In the genomic region with DNA sequence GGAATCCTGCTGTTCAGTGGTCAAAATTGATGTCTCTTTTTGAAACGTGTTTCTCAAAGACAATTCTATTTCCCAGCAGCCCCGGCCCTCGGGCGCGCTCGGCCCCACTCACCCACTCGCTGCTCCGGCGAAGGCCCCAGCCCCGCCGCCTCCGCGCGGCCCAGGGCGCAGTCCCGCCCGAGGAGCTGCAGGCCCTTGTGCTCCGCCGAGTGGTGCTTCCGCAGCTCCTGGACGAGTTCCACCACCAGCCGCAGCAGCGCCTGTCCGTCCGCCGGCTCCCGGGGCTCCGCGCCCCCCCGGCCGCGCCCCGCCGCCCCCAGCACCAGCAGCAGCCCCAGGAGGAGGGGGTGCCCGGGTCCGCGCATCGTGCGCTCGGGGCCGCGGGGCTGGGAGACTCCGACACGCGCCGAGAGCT, we compare ENCODE assay signal across 8 cellular contexts. TPM values are rescaled to one million over a fixed set of nuclear protein-coding genes. Genes with fewer than 3 reads are reported as not detected.
DNase-seq lines count a peak whose midpoint lies in the region; ATAC-seq and FAIRE-seq lines count a peak whose summit lies in the region.

No MANE protein-coding gene starts in this region.

- no peak overlapping the region for H4K8ac ChIP-seq in neuronal stem cell (ENCODE audit: low read depth, low read length)

- peak overlapping the region; percentile 16 for H3K9ac ChIP-seq in neuronal stem cell (ENCODE audit: low read depth, low read length, poor library complexity)

- no peak overlapping the region for H2AK5ac ChIP-seq in neuronal stem cell (ENCODE audit: low read depth, low read length)

- no peak overlapping the region for H3K4ac ChIP-seq in neuronal stem cell (ENCODE audit: low read length)

- H3K23ac ChIP-seq in neuronal stem cell (ENCODE audit: low read depth, low read length, poor library complexity), result no peak overlapping the region

- H3K18ac ChIP-seq in neuronal stem cell (ENCODE audit: low read length), result no peak overlapping the region

- no peak overlapping the region for H2BK12ac ChIP-seq in neuronal stem cell (ENCODE audit: low read length)

- FAIRE-seq in RCC 7860 (lab: Jason Lieb, UNC), result no peak

- no CpG with 5 or more reads among the region's 46 CpGs for WGBS in neuronal stem cell (ENCODE audit: extremely low coverage in 2 of 2, insufficient read length in 2 of 2, insufficient replicate concordance in 1 of 2), 2 donors

- no peak for ATAC-seq in GM19328 (IDR thresholded peaks at IDR 0.05; ENCODE audit: unreplicated experiment)
- no peak for ATAC-seq in GM18861 (IDR thresholded peaks at IDR 0.05; ENCODE audit: unreplicated experiment)

- H3K4me3 ChIP-seq in neuronal stem cell (ENCODE audit: low read length in 2 of 2), result peak overlapping the region; percentile 45 to 51

- no peak overlapping the region for H4K91ac ChIP-seq in neuronal stem cell (ENCODE audit: low read depth, low read length, poor library complexity)

- peak overlapping the region; percentile 68 for H3K4me2 ChIP-seq in neuronal stem cell (ENCODE audit: insufficient read depth, low read length, poor library complexity, severe bottlenecking)

- DNase-seq in ELF-1 (ENCODE audit: low read depth, low spot score), result peak; percentile 43
- peak; percentile 71 for DNase-seq in NCI-H748 (lab: John Stamatoyannopoulos, UW; ENCODE audit: unreplicated experiment)
- DNase-seq in fibroblast of gingiva (ENCODE audit: low read depth), result peak; percentile 31
- DNase-seq in neuronal stem cell (ENCODE audit: low spot score), result no peak
- no peak for DNase-seq in foreskin melanocyte
- DNase-seq in RCC 7860 (ENCODE audit: low spot score), result no peak

- H3K36me3 ChIP-seq in neuronal stem cell (replicated peaks in 1 of 2; ENCODE audit: control insufficient read depth in 2 of 2, insufficient read depth in 2 of 2, low read length in 2 of 2), result peaks cover 0 to 37% of the 10 kb centered on the region in 2 donors

- H3K14ac ChIP-seq in neuronal stem cell (ENCODE audit: low read length), result no peak overlapping the region

- no peak overlapping the region for H2BK15ac ChIP-seq in neuronal stem cell (ENCODE audit: low read length)

- peaks cover 14 to 16% of the 10 kb centered on the region in 2 donors for H3K4me1 ChIP-seq in neuronal stem cell (ENCODE audit: control insufficient read depth in 2 of 2, insufficient read depth in 1 of 2, low read depth in 1 of 2, low read length in 2 of 2)

- H3K27ac ChIP-seq in neuronal stem cell (replicated peaks; ENCODE audit: low read length), result no peak overlapping the region

- H3K9me3 ChIP-seq in neuronal stem cell (replicated peaks in 1 of 2; ENCODE audit: control insufficient read depth in 2 of 2, insufficient read depth in 1 of 2, low read depth in 1 of 2, low read length in 2 of 2), result no peaks in the 10 kb centered on the region

- H3K27me3 ChIP-seq in neuronal stem cell (ENCODE audit: control insufficient read depth in 3 of 3, insufficient read depth in 3 of 3, low read depth in 1 of 3, low read length in 3 of 3), result peaks cover 0 to 52% (median 16%) of the 10 kb centered on the region in 3 experiments

- H2BK5ac ChIP-seq in neuronal stem cell (ENCODE audit: low read length), result no peak overlapping the region

- H2AFZ ChIP-seq in neuronal stem cell (ENCODE audit: low read length), result peak overlapping the region; percentile 90

- peaks cover 2% of the 10 kb centered on the region for H3K79me1 ChIP-seq in neuronal stem cell (ENCODE audit: low read depth, low read length)

- no peak overlapping the region for H2BK120ac ChIP-seq in neuronal stem cell (ENCODE audit: low read depth, low read length)

RNA-seq across cellular contexts. Expression of a gene that starts 0.4 kb away (rescaled TPM):
- polyA plus RNA-seq in neuronal stem cell (2013, experiment 1 of 2), result 0.20 TPM
- 0.17 TPM for polyA plus RNA-seq in neuronal stem cell (2013, experiment 2 of 2)

RNA-seq across cellular contexts. Expression of a gene that starts 22.7 kb away (rescaled TPM):
- 138 TPM for polyA plus RNA-seq in neuronal stem cell (2013, experiment 1 of 2)
- 139 TPM for polyA plus RNA-seq in neuronal stem cell (2013, experiment 2 of 2)

RNA-seq across cellular contexts. Expression of a gene that starts 23.6 kb away (rescaled TPM):
- polyA plus RNA-seq in neuronal stem cell (2013, experiment 1 of 2), result 15.9 TPM
- polyA plus RNA-seq in neuronal stem cell (2013, experiment 2 of 2), result 15.8 TPM

Comparison
In these comparisons a context has a peak if more than half of its experiments do, and no peak if none do; other contexts are left out.
1. DNase-seq: peak in ELF-1 (single experiment), NCI-H748 (single experiment) and fibroblast of gingiva (single experiment); none in neuronal stem cell (single experiment), foreskin melanocyte (single experiment) and RCC 7860 (single experiment).